ENCODE assay signal across 14 cellular contexts in genomic region chr6:125948455-125948854, GRCh38. TPM values are rescaled to one million over a fixed set of nuclear protein-coding genes. Genes with fewer than 3 reads are reported as not detected.
DNase-seq lines count a peak whose midpoint lies in the region; ATAC-seq and TF ChIP-seq lines count a peak whose summit lies in the region.
"Had no signal": no experiment of that assay in that cellular context is flagged by ENCODE, and none has a peak within 500 bp of the region (broad histone marks: within the 10 kb centered on the region; RNA-seq: fewer than 3 reads in every experiment).

No MANE protein-coding gene starts in this region.

- no peak overlapping the region for H2AFZ ChIP-seq in osteoblast (ENCODE audit: low read length)
- H2AFZ ChIP-seq: GM23338 had no signal

- no peaks in the 10 kb centered on the region for H3K9me3 ChIP-seq in osteoblast (ENCODE audit: low read depth, low read length)
- H3K9me3 ChIP-seq: SJSA1 had no signal

- no peaks in the 10 kb centered on the region for H3K79me2 ChIP-seq in osteoblast (ENCODE audit: insufficient read depth, low read length)

- peak overlapping the region; percentile 4 for H3K27ac Mint-ChIP-seq in chondrocyte (ENCODE audit: unreplicated experiment)
- H3K27ac Mint-ChIP-seq: CD4-positive, alpha-beta T cell; GM23338 had no signal

- H3K4me1 ChIP-seq in osteoblast (ENCODE audit: insufficient read depth, low read length) = peaks cover 62% of the 10 kb centered on the region

- H3K4me1 Mint-ChIP-seq in chondrocyte (ENCODE audit: low read depth) = peaks cover 55% of the 10 kb centered on the region

- H4K20me1 ChIP-seq in osteoblast (ENCODE audit: insufficient read depth, low read length) = no peaks in the 10 kb centered on the region

- H3K36me3 Mint-ChIP-seq in chondrocyte (ENCODE audit: low read depth) = no peaks in the 10 kb centered on the region

- TF ChIP-seq CTCF in chondrocyte (IDR thresholded peaks at IDR 0.05) = no peak
- TF ChIP-seq CTCF in osteoblast (IDR thresholded peaks at IDR 0.05; ENCODE audit: extremely low read depth, low read depth, low read length) = no peak

- ATAC-seq in GM19324 (IDR thresholded peaks at IDR 0.05; ENCODE audit: low FRiP score, unreplicated experiment) = no peak
- ATAC-seq in stimulated activated naive CD8-positive, alpha-beta T cell treated with anti-CD3 and anti-CD28 coated beads, Interleukin-15, Interleukin-2, amounts not matched to agents 100 U/mL and 50 U/mL, for 24 hours = no peak
- ATAC-seq: GM23338 had no signal

- no peak overlapping the region for H3K4me3 ChIP-seq in osteoblast (ENCODE audit: insufficient read depth, low read length)
- H3K4me3 ChIP-seq: GM23338, SJSA1 had no signal

- H3K36me3 ChIP-seq in osteoblast (ENCODE audit: insufficient read depth, low read length) = no peaks in the 10 kb centered on the region
- H3K36me3 ChIP-seq: SJSA1 had no signal

- H3K27me3 ChIP-seq in osteoblast (ENCODE audit: insufficient read depth, low read length) = no peaks in the 10 kb centered on the region
- H3K27me3 ChIP-seq: SJSA1 had no signal

- H3K27me3 Mint-ChIP-seq in chondrocyte (ENCODE audit: low read depth) = no peaks in the 10 kb centered on the region
- H3K27me3 Mint-ChIP-seq: CD4-positive, alpha-beta T cell had no signal

- no peak overlapping the region for H3K4me3 Mint-ChIP-seq in chondrocyte (ENCODE audit: unreplicated experiment)
- H3K4me3 Mint-ChIP-seq: CD4-positive, alpha-beta T cell; GM23338 had no signal

- DNase-seq in Ammon's horn (ENCODE audit: low spot score) = peak; percentile 23
- peak; percentile 50 for DNase-seq in OCI-M2 (lab: John Stamatoyannopoulos, UW; ENCODE audit: unreplicated experiment)
- no peak for DNase-seq in chondrocyte (ENCODE audit: low spot score)
- no peak for DNase-seq in osteoblast (ENCODE audit: insufficient read length, low spot score, missing footprints)
- no peak for DNase-seq in stimulated activated naive CD8-positive, alpha-beta T cell treated with anti-CD3 and anti-CD28 coated beads, Interleukin-15, Interleukin-2, amounts not matched to agents 100 U/mL and 50 U/mL, for 24 hours
- no peak for DNase-seq in NCI-H1694 (lab: John Stamatoyannopoulos, UW)
- DNase-seq: AML-193; CD4-positive, alpha-beta T cell; NCI-H1105 treated with DMSO at 0.1 percent for 48 hours; NCI-H187 treated with DMSO at 0.1 percent for 48 hours; NCI-H510A had no signal

- H3K9me3 Mint-ChIP-seq in chondrocyte (ENCODE audit: low read depth) = no peaks in the 10 kb centered on the region
- H3K9me3 Mint-ChIP-seq: CD4-positive, alpha-beta T cell had no signal

- H3K4me2 ChIP-seq in osteoblast (ENCODE audit: insufficient read depth, low read length) = no peak overlapping the region
- H3K4me2 ChIP-seq: GM23338 had no signal

- H3K27ac ChIP-seq in osteoblast (ENCODE audit: low read depth, low read length) = peak overlapping the region; percentile 98

RNA-seq across cellular contexts. Expression of gene HINT3, which starts 8.1 kb away (rescaled TPM):
- total RNA-seq in chondrocyte (15.7 to 19.7 TPM (median 19.3 TPM) in 3 replicates), osteoblast (30.4 and 32.4 TPM in 2 replicates)

RNA-seq across cellular contexts. Expression of gene TRMT11, which starts 37.9 kb away (rescaled TPM):
- total RNA-seq in chondrocyte (12.0 to 21.0 TPM (median 15.4 TPM) in 3 replicates), osteoblast (26.8 and 27.1 TPM in 2 replicates)

Comparison
In these comparisons a context has a peak if more than half of its experiments do, and no peak if none do; other contexts are left out.
1. DNase-seq: peak in Ammon's horn (single experiment) and OCI-M2 (single experiment); none in chondrocyte (single experiment), osteoblast (single experiment), stimulated activated naive CD8-positive, alpha-beta T cell treated with anti-CD3 and anti-CD28 coated beads, Interleukin-15, Interleukin-2, amounts not matched to agents 100 U/mL and 50 U/mL, for 24 hours (single experiment) and NCI-H1694 (single experiment).